Comparison of ENCODE assay signal across 1 cellular context in the genomic region with DNA sequence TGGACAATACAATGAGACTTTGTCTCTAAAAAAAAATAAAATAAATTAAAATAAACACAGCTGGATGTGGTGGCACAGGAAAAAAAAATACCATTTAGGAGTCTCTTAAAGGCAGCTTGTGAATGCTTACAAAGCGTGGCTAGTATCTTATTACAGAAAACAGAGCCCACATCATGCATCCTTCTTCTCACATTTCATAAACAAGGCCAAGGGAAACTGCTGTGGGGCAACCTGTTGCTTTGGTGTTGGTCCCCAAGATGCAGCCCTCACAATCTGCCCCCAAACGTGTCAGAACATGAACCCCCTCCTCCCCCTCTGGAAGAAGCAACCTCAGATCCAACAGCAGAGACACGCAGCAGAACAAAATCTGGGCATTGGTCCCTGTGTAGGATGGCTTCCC.
TF ChIP-seq lines count a peak whose summit lies in the region.

No MANE protein-coding gene starts in this region.

TF ChIP-seq in SK-N-SH treated with all-trans-retinoic acid at 6 μM for 48 hours, 23 proteins besides CTCF, POLR2A, EP300 and RAD21 (continued from another document):
- TF ChIP-seq, protein P1, sequence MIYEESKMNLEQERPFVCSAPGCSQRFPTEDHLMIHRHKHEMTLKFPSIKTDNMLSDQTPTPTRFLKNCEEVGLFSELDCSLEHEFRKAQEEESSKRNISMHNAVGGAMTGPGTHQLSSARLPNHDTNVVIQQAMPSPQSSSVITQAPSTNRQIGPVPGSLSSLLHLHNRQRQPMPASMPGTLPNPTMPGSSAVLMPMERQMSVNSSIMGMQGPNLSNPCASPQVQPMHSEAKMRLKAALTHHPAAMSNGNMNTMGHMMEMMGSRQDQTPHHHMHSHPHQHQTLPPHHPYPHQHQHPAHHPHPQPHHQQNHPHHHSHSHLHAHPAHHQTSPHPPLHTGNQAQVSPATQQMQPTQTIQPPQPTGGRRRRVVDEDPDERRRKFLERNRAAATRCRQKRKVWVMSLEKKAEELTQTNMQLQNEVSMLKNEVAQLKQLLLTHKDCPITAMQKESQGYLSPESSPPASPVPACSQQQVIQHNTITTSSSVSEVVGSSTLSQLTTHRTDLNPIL (CRISPR knock-in tag; IDR thresholded peaks at IDR 0.05; ENCODE audit: low read depth), result no peak
- TF ChIP-seq ZC3H10 (CRISPR knock-in tag; IDR thresholded peaks at IDR 0.05), result no peak
- no peak for TF ChIP-seq GLIS3 (CRISPR knock-in tag; IDR thresholded peaks at IDR 0.05)
- TF ChIP-seq ZFP3 (CRISPR knock-in tag; IDR thresholded peaks at IDR 0.05), result no peak
- TF ChIP-seq, protein P2, sequence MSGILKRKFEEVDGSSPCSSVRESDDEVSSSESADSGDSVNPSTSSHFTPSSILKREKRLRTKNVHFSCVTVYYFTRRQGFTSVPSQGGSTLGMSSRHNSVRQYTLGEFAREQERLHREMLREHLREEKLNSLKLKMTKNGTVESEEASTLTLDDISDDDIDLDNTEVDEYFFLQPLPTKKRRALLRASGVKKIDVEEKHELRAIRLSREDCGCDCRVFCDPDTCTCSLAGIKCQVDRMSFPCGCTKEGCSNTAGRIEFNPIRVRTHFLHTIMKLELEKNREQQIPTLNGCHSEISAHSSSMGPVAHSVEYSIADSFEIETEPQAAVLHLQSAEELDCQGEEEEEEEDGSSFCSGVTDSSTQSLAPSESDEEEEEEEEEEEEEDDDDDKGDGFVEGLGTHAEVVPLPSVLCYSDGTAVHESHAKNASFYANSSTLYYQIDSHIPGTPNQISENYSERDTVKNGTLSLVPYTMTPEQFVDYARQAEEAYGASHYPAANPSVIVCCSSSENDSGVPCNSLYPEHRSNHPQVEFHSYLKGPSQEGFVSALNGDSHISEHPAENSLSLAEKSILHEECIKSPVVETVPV (CRISPR knock-in tag; IDR thresholded peaks at IDR 0.05), result no peak
- no peak for TF ChIP-seq TCF4 (CRISPR knock-in tag; IDR thresholded peaks at IDR 0.05; ENCODE audit: borderline replicate concordance)
